ENCODE assay signal across 10 cellular contexts in genomic region chr5:89303033-89303480, GRCh38.
DNase-seq lines count a peak whose midpoint lies in the region; ATAC-seq and TF ChIP-seq lines count a peak whose summit lies in the region.
"Had no signal": no experiment of that assay in that cellular context is flagged by ENCODE, and none has a peak within 500 bp of the region (broad histone marks: within the 10 kb centered on the region; RNA-seq: fewer than 3 reads in every experiment).

No MANE protein-coding gene starts in this region.

- H3K4me3 Mint-ChIP-seq in WTC11 = no peak overlapping the region
- H3K4me3 Mint-ChIP-seq: activated T-cell treated with anti-CD3 and anti-CD28 coated beads, Interleukin-2, amount 50 U/mL, for 24 hours had no signal

- no peaks in the 10 kb centered on the region for H3K4me1 Mint-ChIP-seq in WTC11

- no peak for DNase-seq in mucosa of descending colon
- no peak for DNase-seq in GM19240 (ENCODE audit: insufficient read length, low spot score)
- DNase-seq in WTC11 (ENCODE audit: low spot score) = no peak
- no peak for DNase-seq in activated T-cell treated with anti-CD3 and anti-CD28 coated beads for 4 hours
- no peak for DNase-seq in NCI-H226
- DNase-seq: activated T-cell treated with anti-CD3 and anti-CD28 coated beads, Interleukin-2, amount 50 U/mL, for 24 hours; occipital lobe had no signal

- H3K9me3 ChIP-seq in mucosa of descending colon = no peaks in the 10 kb centered on the region

- H3K27me3 Mint-ChIP-seq in WTC11 (ENCODE audit: low read depth) = no peaks in the 10 kb centered on the region
- H3K27me3 Mint-ChIP-seq: activated T-cell treated with anti-CD3 and anti-CD28 coated beads, Interleukin-2, amount 50 U/mL, for 24 hours had no signal

- ATAC-seq in GM19023 (IDR thresholded peaks at IDR 0.05; ENCODE audit: unreplicated experiment) = peak; percentile 40
- peak; percentile 43 for ATAC-seq in HG02623 (IDR thresholded peaks at IDR 0.05; ENCODE audit: unreplicated experiment)
- ATAC-seq in HG03571 (IDR thresholded peaks at IDR 0.05; ENCODE audit: unreplicated experiment) = peak; percentile 49
- peak; percentile 38 for ATAC-seq in mucosa of descending colon
- no peak for ATAC-seq in WTC11

- TF ChIP-seq CTCF in mucosa of descending colon (IDR thresholded peaks at IDR 0.05) (no peak), WTC11 (IDR thresholded peaks at IDR 0.05) (no peak)

- no peak overlapping the region for H3K4me3 ChIP-seq in mucosa of descending colon

- intact Hi-C loops in mucosa of descending colon (cut with DNase I, micrococcal nuclease) = no loop called here

- POLR2A ChIA-PET in WTC11 (lab: Charles Lee) = no interaction called here

- H3K36me3 ChIP-seq in mucosa of descending colon (ENCODE audit: low read depth) = no peaks in the 10 kb centered on the region

- no peaks in the 10 kb centered on the region for H3K36me3 Mint-ChIP-seq in WTC11

- H3K4me1 ChIP-seq in mucosa of descending colon (ENCODE audit: low read depth) = no peaks in the 10 kb centered on the region

- no peak overlapping the region for H3K27ac Mint-ChIP-seq in WTC11
- H3K27ac Mint-ChIP-seq: activated T-cell treated with anti-CD3 and anti-CD28 coated beads, Interleukin-2, amount 50 U/mL, for 24 hours had no signal

- CTCF ChIA-PET in WTC11 (lab: Charles Lee) = no interaction called here

- no peaks in the 10 kb centered on the region; the same call in 1 of the 2 replicates for H3K9me3 Mint-ChIP-seq in WTC11

TF ChIP-seq in WTC11, 78 proteins besides CTCF, POLR2A, EP300 and RAD21:
- TF ChIP-seq KAT7 (CRISPR knock-in tag; IDR thresholded peaks at IDR 0.05; ENCODE audit: borderline replicate concordance) (no peak), ZNF121 (CRISPR knock-in tag; IDR thresholded peaks at IDR 0.05) (no peak), ZNF281 (CRISPR knock-in tag; IDR thresholded peaks at IDR 0.05) (no peak), ERG (CRISPR knock-in tag; IDR thresholded peaks at IDR 0.05) (no peak), ELF4 (CRISPR knock-in tag; IDR thresholded peaks at IDR 0.05; ENCODE audit: low read depth) (no peak), TP53 (CRISPR knock-in tag; IDR thresholded peaks at IDR 0.05) (no peak), E2F1 (CRISPR knock-in tag; IDR thresholded peaks at IDR 0.05) (no peak), ZNF423 (CRISPR knock-in tag; IDR thresholded peaks at IDR 0.05) (no peak), ZNF138 (CRISPR knock-in tag; conservative IDR thresholded peaks at IDR 0.05) (no peak), HMGA2 (CRISPR knock-in tag; IDR thresholded peaks at IDR 0.05) (no peak), NFYB (CRISPR knock-in tag; conservative IDR thresholded peaks at IDR 0.05; ENCODE audit: low read depth) (no peak), ZNF532 (CRISPR knock-in tag; IDR thresholded peaks at IDR 0.05; ENCODE audit: borderline replicate concordance) (no peak), ZBTB43 (CRISPR knock-in tag; IDR thresholded peaks at IDR 0.05) (no peak), NFE2L1 (CRISPR knock-in tag; IDR thresholded peaks at IDR 0.05) (no peak), GRHL2 (CRISPR knock-in tag; IDR thresholded peaks at IDR 0.05; ENCODE audit: insufficient replicate concordance, severe bottlenecking) (no peak), GABPB1 (CRISPR knock-in tag; IDR thresholded peaks at IDR 0.05) (no peak), IRF1 (CRISPR knock-in tag; IDR thresholded peaks at IDR 0.05) (no peak), NFATC4 (CRISPR knock-in tag; IDR thresholded peaks at IDR 0.05) (no peak)
TF ChIP-seq in WTC11: peak in this region for 0.
